ENCODE assay signal across 1 cellular context in the genomic region with DNA sequence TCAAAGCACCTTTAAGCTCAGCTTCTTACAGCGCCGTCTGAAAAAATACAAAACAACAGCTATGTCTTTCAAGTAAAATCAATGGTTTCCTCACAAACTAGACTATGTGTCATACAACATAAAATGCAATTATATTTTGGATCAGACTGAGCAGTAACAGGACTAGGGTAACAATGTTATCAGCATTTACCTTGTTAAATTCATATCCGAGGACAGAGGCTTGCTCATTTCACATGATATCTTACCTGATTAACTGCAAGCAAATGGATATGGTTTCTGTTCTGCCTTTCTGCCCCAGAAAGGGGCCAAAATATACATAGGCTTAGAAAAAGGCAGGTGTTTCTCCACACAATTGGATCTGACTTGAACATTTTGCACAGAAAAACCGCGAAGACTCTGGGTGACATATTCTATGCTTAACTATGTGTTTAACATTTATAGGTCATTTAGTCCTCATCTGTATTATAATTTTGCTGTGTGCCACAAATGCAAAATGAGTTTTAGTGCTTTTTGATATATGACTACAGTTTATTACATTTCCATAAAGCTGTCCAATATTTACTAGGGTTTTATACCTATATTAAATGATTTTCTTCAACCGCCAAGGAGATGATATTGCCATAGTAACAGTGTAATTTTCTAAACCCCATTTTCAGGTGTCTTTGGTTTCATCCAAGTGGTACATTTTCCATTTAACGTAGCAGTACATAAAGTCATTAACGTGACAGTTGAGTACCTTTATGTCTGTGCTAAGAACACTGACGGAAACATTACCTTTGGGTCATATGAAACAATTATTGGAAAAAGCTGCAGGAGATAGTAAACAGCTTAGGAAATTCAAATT.
TF ChIP-seq lines count a peak whose summit lies in the region.

No MANE protein-coding gene starts in this region.

TF ChIP-seq in K562, 482 proteins besides CTCF, POLR2A, EP300 and RAD21 (continued from another document):
- TF ChIP-seq, protein P1, sequence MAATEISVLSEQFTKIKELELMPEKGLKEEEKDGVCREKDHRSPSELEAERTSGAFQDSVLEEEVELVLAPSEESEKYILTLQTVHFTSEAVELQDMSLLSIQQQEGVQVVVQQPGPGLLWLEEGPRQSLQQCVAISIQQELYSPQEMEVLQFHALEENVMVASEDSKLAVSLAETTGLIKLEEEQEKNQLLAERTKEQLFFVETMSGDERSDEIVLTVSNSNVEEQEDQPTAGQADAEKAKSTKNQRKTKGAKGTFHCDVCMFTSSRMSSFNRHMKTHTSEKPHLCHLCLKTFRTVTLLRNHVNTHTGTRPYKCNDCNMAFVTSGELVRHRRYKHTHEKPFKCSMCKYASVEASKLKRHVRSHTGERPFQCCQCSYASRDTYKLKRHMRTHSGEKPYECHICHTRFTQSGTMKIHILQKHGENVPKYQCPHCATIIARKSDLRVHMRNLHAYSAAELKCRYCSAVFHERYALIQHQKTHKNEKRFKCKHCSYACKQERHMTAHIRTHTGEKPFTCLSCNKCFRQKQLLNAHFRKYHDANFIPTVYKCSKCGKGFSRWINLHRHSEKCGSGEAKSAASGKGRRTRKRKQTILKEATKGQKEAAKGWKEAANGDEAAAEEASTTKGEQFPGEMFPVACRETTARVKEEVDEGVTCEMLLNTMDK (IDR thresholded peaks at IDR 0.05; ENCODE audit: borderline replicate concordance, insufficient read depth, low read depth, low read length, poor library complexity, severe bottlenecking), result no peak
- no peak for TF ChIP-seq ZNF24 (IDR thresholded peaks at IDR 0.05)
- no peak for TF ChIP-seq RUNX1 (IDR thresholded peaks at IDR 0.05; ENCODE audit: low read depth)
